ENCODE assay signal across 6 cellular contexts in the genomic region with DNA sequence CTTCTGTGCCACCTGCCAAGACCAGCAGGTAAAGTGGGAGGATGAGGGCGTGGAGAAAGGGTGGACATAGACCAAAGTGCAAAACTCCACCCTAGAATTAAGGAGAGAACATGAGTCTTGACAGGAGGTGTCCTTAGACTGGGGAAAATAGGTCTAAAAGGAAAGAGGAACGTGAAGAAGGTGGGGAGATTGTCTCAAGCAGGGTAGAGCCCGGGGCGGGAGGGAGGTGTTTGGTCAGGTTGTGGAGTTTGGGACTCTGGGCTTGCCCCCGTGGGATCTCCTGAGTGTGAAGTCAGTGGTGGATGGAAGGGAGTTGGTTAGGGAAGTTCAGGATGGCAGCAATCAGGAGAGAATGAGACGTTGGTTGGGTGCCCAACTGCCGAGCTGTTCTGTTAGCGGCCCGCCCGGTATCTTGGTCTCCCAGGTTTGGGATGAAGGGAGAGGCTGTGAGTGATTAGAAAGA. TPM values are rescaled to one million over a fixed set of nuclear protein-coding genes. Genes with fewer than 3 reads are reported as not detected.
DNase-seq lines count a peak whose midpoint lies in the region; ATAC-seq and TF ChIP-seq lines count a peak whose summit lies in the region.

No MANE protein-coding gene starts in this region.

- H3K9me3 Mint-ChIP-seq in MCF 10A (ENCODE audit: unreplicated experiment) (no peaks in the 10 kb centered on the region), neural progenitor cell (no peaks in the 10 kb centered on the region)

- H3F3A ChIP-seq in neural progenitor cell (ENCODE audit: low read depth), result peaks cover 43% of the 10 kb centered on the region

- DNase-seq in MCF 10A (ENCODE audit: unreplicated experiment) (peak; percentile 49), neural progenitor cell (ENCODE audit: low spot score) (no peak), NCI-H1105 (lab: John Stamatoyannopoulos, UW) (no peak)

- H3K4me1 Mint-ChIP-seq in MCF 10A (ENCODE audit: insufficient read depth, unreplicated experiment), result peaks cover 43% of the 10 kb centered on the region
- peaks cover 23% of the 10 kb centered on the region for H3K4me1 Mint-ChIP-seq in neural progenitor cell

- peaks cover 3% of the 10 kb centered on the region for H4K20me1 ChIP-seq in neural progenitor cell (ENCODE audit: low read depth)

- peaks cover 4% of the 10 kb centered on the region; the same call in 1 of the 2 replicates for H3K4me1 ChIP-seq in HEK293 (ENCODE audit: control insufficient read depth, insufficient read depth, low read length)
- H3K4me1 ChIP-seq in neural progenitor cell, result no peaks in the 10 kb centered on the region

- peaks cover 16% of the 10 kb centered on the region for H3K79me2 ChIP-seq in neural progenitor cell (ENCODE audit: low read depth)

- TF ChIP-seq CTCF in HEK293 (tag by site-specific recombination; IDR thresholded peaks at IDR 0.05) (no peak), MCF 10A (IDR thresholded peaks at IDR 0.05; ENCODE audit: unreplicated experiment) (no peak), neural progenitor cell (IDR thresholded peaks at IDR 0.05) (no peak)

- H3K9ac ChIP-seq in neural progenitor cell, result no peak overlapping the region

- BruUV-seq in MCF 10A (replicated peaks; lab: Mats Ljungman, UMichigan), result no TSS peak

- H3K4me2 ChIP-seq in neural progenitor cell, result peak overlapping the region; percentile 97

- peak overlapping the region; percentile 95 for H2AFZ ChIP-seq in neural progenitor cell (replicated peaks)

- H3K27ac Mint-ChIP-seq in MCF 10A (ENCODE audit: low read depth, unreplicated experiment) (peak overlapping the region; percentile 89), neural progenitor cell (peak overlapping the region; percentile 67)

- peak overlapping the region; percentile 58 for H3K4me3 ChIP-seq in HEK293 (ENCODE audit: low read depth, low read length)
- peak overlapping the region; percentile 71 for H3K4me3 ChIP-seq in neural progenitor cell

- H3K36me3 ChIP-seq in HEK293 (ENCODE audit: control insufficient read depth in 2 of 2, insufficient read depth in 1 of 2, low read length in 2 of 2) (no peaks in the 10 kb centered on the region), neural progenitor cell (no peaks in the 10 kb centered on the region)

- no peak overlapping the region; the same call in 1 of the 2 replicates for H3K27ac ChIP-seq in HEK293 (ENCODE audit: extremely low read depth, low read depth, low read length)
- no peak overlapping the region for H3K27ac ChIP-seq in neural progenitor cell

- H3K27me3 Mint-ChIP-seq in MCF 10A (ENCODE audit: insufficient read depth, unreplicated experiment) (no peaks in the 10 kb centered on the region), neural progenitor cell (ENCODE audit: insufficient read depth, low read depth) (peaks cover 27% of the 10 kb centered on the region)

- H3K4me3 Mint-ChIP-seq in MCF 10A (ENCODE audit: unreplicated experiment) (peak overlapping the region; percentile 79), neural progenitor cell (peak overlapping the region; percentile 89)

- H3K9me3 ChIP-seq in HEK293 (ENCODE audit: control insufficient read depth, insufficient read depth, low read depth, low read length), result no peaks in the 10 kb centered on the region
- no peaks in the 10 kb centered on the region for H3K9me3 ChIP-seq in neural progenitor cell (ENCODE audit: low read depth)

- intact Hi-C loops in MCF 10A (cut with micrococcal nuclease), result no loop called here

- H3K27me3 ChIP-seq in neural progenitor cell, result peaks cover 45% of the 10 kb centered on the region

- POLR2A ChIA-PET in HEK293 (lab: Yijun Ruan, JAX), result interaction anchor here (0.6 to 1.3 kb wide), 2 partner anchors 75 to 101 kb away, joined by 3 to 12 read pairs; partner anchors contain the start of gene DNAJC14
- POLR2A ChIA-PET in MCF 10A (lab: Yijun Ruan, JAX), result interaction anchor here (0.6 to 12.6 kb wide), 18 partner anchors 8 to 215 kb away, joined by 3 to 207 read pairs (median 4); partner anchors contain the start of genes BLOC1S1, CD63, DNAJC14 and ORMDL2

- ATAC-seq in HG03378 (IDR thresholded peaks at IDR 0.05; ENCODE audit: unreplicated experiment) (no peak), GM19035 (IDR thresholded peaks at IDR 0.05; ENCODE audit: unreplicated experiment) (no peak)

- H3K36me3 Mint-ChIP-seq in MCF 10A (ENCODE audit: insufficient read depth, unreplicated experiment) (peaks cover 23% of the 10 kb centered on the region), neural progenitor cell (no peaks in the 10 kb centered on the region)

- CTCF ChIA-PET in HEK293 (lab: Yijun Ruan, JAX) (interaction anchor here (0.6 to 1.5 kb wide), 8 partner anchors 9 to 137 kb away, joined by 3 to 5 read pairs (median 4); partner anchors contain the start of gene ORMDL2), MCF 10A (lab: Yijun Ruan, JAX) (interaction anchor here (0.6 to 8.2 kb wide), 14 partner anchors 7 to 195 kb away, joined by 3 to 108 read pairs (median 4); partner anchors contain the start of genes DNAJC14 and ORMDL2)

TF ChIP-seq in HEK293, 187 proteins besides CTCF, POLR2A, EP300 and RAD21 (continues in another document):
- TF ChIP-seq ZNF19 (tag by site-specific recombination; IDR thresholded peaks at IDR 0.05; ENCODE audit: low read depth) (no peak), KLF1 (tag by site-specific recombination; IDR thresholded peaks at IDR 0.05) (0 out of 2 replicates have a peak, but pooled peaks have one; percentile 8), ZNF785 (tag by site-specific recombination; IDR thresholded peaks at IDR 0.05) (no peak), ZNF16 (tag by site-specific recombination; IDR thresholded peaks at IDR 0.05; ENCODE audit: low read depth) (no peak), ZNF335 (tag by site-specific recombination; conservative IDR thresholded peaks at IDR 0.05) (no peak), TCF7L2 (IDR thresholded peaks at IDR 0.05; ENCODE audit: borderline replicate concordance, low read depth, low read length) (no peak), ZNF624 (tag by site-specific recombination; IDR thresholded peaks at IDR 0.05) (no peak), ZSCAN4 (tag by site-specific recombination; IDR thresholded peaks at IDR 0.05) (no peak), ZNF274 (IDR thresholded peaks at IDR 0.05; ENCODE audit: low read length) (no peak), ZNF274 (tag by site-specific recombination; IDR thresholded peaks at IDR 0.05; ENCODE audit: borderline replicate concordance) (no peak), SP3 (tag by site-specific recombination; IDR thresholded peaks at IDR 0.05) (peak; percentile 10; the same call in 1 of the 2 replicates), ZNF423 (tag by site-specific recombination; IDR thresholded peaks at IDR 0.05) (no peak), KLF9 (tag by site-specific recombination; IDR thresholded peaks at IDR 0.05; ENCODE audit: low read depth) (0 out of 2 replicates have a peak, but pooled peaks have one; percentile 1), ZNF600 (tag by site-specific recombination; IDR thresholded peaks at IDR 0.05) (peak; percentile 61; the same call in 1 of the 2 replicates), ZNF121 (tag by site-specific recombination; IDR thresholded peaks at IDR 0.05) (no peak), WT1 (tag by site-specific recombination; IDR thresholded peaks at IDR 0.05) (no peak), GFI1B (tag by site-specific recombination; IDR thresholded peaks at IDR 0.05) (no peak), YY2 (tag by site-specific recombination; IDR thresholded peaks at IDR 0.05) (no peak), EGR2 (tag by site-specific recombination; IDR thresholded peaks at IDR 0.05; ENCODE audit: low read depth) (0 out of 2 replicates have a peak, but pooled peaks have one; percentile 2), ZNF366 (tag by site-specific recombination; conservative IDR thresholded peaks at IDR 0.05) (peak; percentile 68), ZNF184 (tag by site-specific recombination; IDR thresholded peaks at IDR 0.05) (no peak), ZNF302 (tag by site-specific recombination; IDR thresholded peaks at IDR 0.05; ENCODE audit: low read depth) (no peak), ZNF555 (tag by site-specific recombination; conservative IDR thresholded peaks at IDR 0.05) (no peak)

RNA-seq across cellular contexts. Expression of gene DGKA, which starts 0.4 kb away (rescaled TPM):
- total RNA-seq in MCF 10A (2022) (177 and 236 TPM in 2 replicates), neural progenitor cell (ENCODE audit: low replicate concordance) (24.1 and 27.0 TPM in 2 replicates)

RNA-seq across cellular contexts. Expression of gene PYM1, which starts 3.7 kb away (rescaled TPM):
- total RNA-seq in MCF 10A (2022), result 50.5 and 56.5 TPM in 2 replicates
- 44.6 and 72.5 TPM in 2 replicates for total RNA-seq in neural progenitor cell (ENCODE audit: low replicate concordance)

RNA-seq across cellular contexts. Expression of gene PMEL, which starts 34.5 kb away (rescaled TPM):
- total RNA-seq in MCF 10A (2022), result 0.59 TPM in 1 of 2 replicates, not detected in the other
- 207 and 301 TPM in 2 replicates for total RNA-seq in neural progenitor cell (ENCODE audit: low replicate concordance)

RNA-seq across cellular contexts. Expression of gene CDK2, which starts 35.3 kb away (rescaled TPM):
- 17.9 and 23.8 TPM in 2 replicates for total RNA-seq in MCF 10A (2022)
- total RNA-seq in neural progenitor cell (ENCODE audit: low replicate concordance), result 46.5 and 52.2 TPM in 2 replicates

RNA-seq across cellular contexts. Expression of gene RAB5B, which starts 42.5 kb away (rescaled TPM):
- 67.4 and 96.1 TPM in 2 replicates for total RNA-seq in MCF 10A (2022)
- 62.9 and 64.5 TPM in 2 replicates for total RNA-seq in neural progenitor cell (ENCODE audit: low replicate concordance)

Comparison
In these comparisons a context has a peak if more than half of its experiments do, and no peak if none do; other contexts are left out.
1. RNA of gene PMEL, which starts 34.5 kb away (total RNA-seq): 207 to 301 TPM in neural progenitor cell; 0.59 TPM in MCF 10A; every median in the first group is over 100 times any median in the second.